9 cellular contexts compared by ENCODE assay signal in genomic region chr3:140011611-140012277, GRCh38.
"Had no signal": no experiment of that assay in that cellular context is flagged by ENCODE, and none has a peak within 500 bp of the region (broad histone marks: within the 10 kb centered on the region; RNA-seq: fewer than 3 reads in every experiment).

No MANE protein-coding gene starts in this region.

- H3K27ac ChIP-seq: GM23248 had no signal

- H3K4me3 ChIP-seq: GM23248, K562 had no signal

- H2AFZ ChIP-seq: GM23248 had no signal

- H3K9me3 Mint-ChIP-seq: H9 had no signal

- H3K4me3 Mint-ChIP-seq: H9 had no signal

- ATAC-seq: K562 had no signal

- H3K4me1 Mint-ChIP-seq: H9 had no signal

- H3K9ac ChIP-seq: GM23248 had no signal

- FAIRE-seq: H54, HTR-8/SVneo, K562 had no signal

- DNase-seq: GM23248, GOT3, H9, HCEC 1CT, IMR-90, KG1 had no signal
